16 cellular contexts compared by ENCODE assay signal in the genomic region with DNA sequence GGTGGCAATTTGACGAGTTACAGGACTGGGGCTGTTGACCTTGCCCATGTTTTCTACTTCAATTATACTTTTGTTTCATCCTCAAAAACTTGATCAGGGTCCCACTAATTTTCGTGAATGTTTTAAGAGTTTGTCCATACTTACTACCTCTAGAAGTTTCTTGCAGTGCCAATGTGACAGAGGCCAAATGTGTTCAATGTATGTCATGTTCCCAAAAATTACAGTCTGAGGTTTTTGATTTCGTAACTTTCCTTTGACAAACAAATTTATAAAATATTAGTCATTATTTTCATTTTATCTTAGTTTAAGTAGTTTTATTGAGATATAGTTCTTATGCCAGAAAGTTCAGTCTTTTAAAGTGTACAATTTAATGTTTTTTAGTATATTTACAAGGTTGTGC.
"Had no signal": no experiment of that assay in that cellular context is flagged by ENCODE, and none has a peak within 500 bp of the region (broad histone marks: within the 10 kb centered on the region; RNA-seq: fewer than 3 reads in every experiment).

No MANE protein-coding gene starts in this region.

- H3K4me3 Mint-ChIP-seq: activated naive CD4-positive, alpha-beta T cell treated with anti-CD3 and anti-CD28 coated beads for 36 hours; activated T-helper 17 cell treated with anti-CD3 and anti-CD28 coated beads, Interleukin-2, amount 50 U/mL, for 72 hours; neural progenitor cell had no signal

- H3K4me3 ChIP-seq: colonic mucosa, gastroesophageal sphincter, heart right ventricle, lung, neural progenitor cell, ovary had no signal

- H3K4me1 Mint-ChIP-seq: activated T-helper 17 cell treated with anti-CD3 and anti-CD28 coated beads, Interleukin-2, amount 50 U/mL, for 72 hours had no signal

- ATAC-seq: activated T-helper 17 cell treated with anti-CD3 and anti-CD28 coated beads, Interleukin-2, amount 50 U/mL, for 72 hours; gastroesophageal sphincter; heart right ventricle had no signal

- H3K9me3 Mint-ChIP-seq: activated naive CD4-positive, alpha-beta T cell treated with anti-CD3 and anti-CD28 coated beads for 36 hours; activated T-helper 17 cell treated with anti-CD3 and anti-CD28 coated beads, Interleukin-2, amount 50 U/mL, for 72 hours; naive B cell; neural progenitor cell had no signal

- DNase-seq: activated CD4-positive, alpha-beta T cell treated with anti-CD3 and anti-CD28 coated beads for 1 hour; activated CD4-positive, alpha-beta T cell treated with anti-CD3 and anti-CD28 coated beads, Interleukin-2, amount 50 U/mL, for 4 hours; activated naive CD4-positive, alpha-beta T cell treated with anti-CD3 and anti-CD28 coated beads for 36 hours; caudate nucleus; colonic mucosa; heart right ventricle; naive B cell; ovary; stimulated activated CD4-positive, alpha-beta T cell treated with anti-CD3 and anti-CD28 coated beads, Interleukin-2, amount 100 ng/mL, for 48 hours; stimulated activated naive CD4-positive, alpha-beta T cell; substantia nigra; trophoblast cell had no signal

- H3K27ac Mint-ChIP-seq: activated naive CD4-positive, alpha-beta T cell treated with anti-CD3 and anti-CD28 coated beads for 36 hours; neural progenitor cell had no signal
